8 cellular contexts compared by ENCODE assay signal in genomic region chr15:40048155-40048792, GRCh38. TPM values are rescaled to one million over a fixed set of nuclear protein-coding genes. Genes with fewer than 3 reads are reported as not detected.
DNase-seq lines count a peak whose midpoint lies in the region; ATAC-seq and TF ChIP-seq lines count a peak whose summit lies in the region.

No MANE protein-coding gene starts in this region.

- peaks cover 0 to 2% of the 10 kb centered on the region in 2 donors for H3K36me3 Mint-ChIP-seq in CD14-positive monocyte
- peaks cover 10% of the 10 kb centered on the region for H3K36me3 Mint-ChIP-seq in activated naive CD8-positive, alpha-beta T cell treated with anti-CD3 and anti-CD28 coated beads, Interleukin-2, amount 10 ng/mL, durations not matched to agents 7 days and 5 days
- H3K36me3 Mint-ChIP-seq in naive B cell = no peaks in the 10 kb centered on the region

- ATAC-seq in activated naive CD8-positive, alpha-beta T cell treated with anti-CD3 and anti-CD28 coated beads, Interleukin-2, amount 10 ng/mL, durations not matched to agents 7 days and 5 days (ENCODE audit: low read depth) = peak; percentile 27
- ATAC-seq in naive B cell (ENCODE audit: low read depth in 2 of 2) (peak; percentile 41 to 45), HG02970 (IDR thresholded peaks at IDR 0.05; ENCODE audit: low FRiP score, unreplicated experiment) (no peak)

- H3K4me1 Mint-ChIP-seq in CD14-positive monocyte (peaks cover 69% of the 10 kb centered on the region), naive B cell (peaks cover 44 to 76% (median 58%) of the 10 kb centered on the region in 3 donors)
- peaks cover 48% of the 10 kb centered on the region for H3K4me1 Mint-ChIP-seq in activated naive CD8-positive, alpha-beta T cell treated with anti-CD3 and anti-CD28 coated beads, Interleukin-2, amount 10 ng/mL, durations not matched to agents 7 days and 5 days

- H3K27ac Mint-ChIP-seq in CD14-positive monocyte (peak overlapping the region; percentile 93 to 98 (median 97)), naive B cell (peak overlapping the region in 5 of 6 donors; percentile 67 to 97 (median 96))
- H3K27ac Mint-ChIP-seq in activated naive CD8-positive, alpha-beta T cell treated with anti-CD3 and anti-CD28 coated beads, Interleukin-2, amount 10 ng/mL, durations not matched to agents 7 days and 5 days = peak overlapping the region; percentile 92

- H3K27me3 Mint-ChIP-seq in CD14-positive monocyte (ENCODE audit: low read depth in 3 of 3) = no peaks in the 10 kb centered on the region
- H3K27me3 Mint-ChIP-seq in activated naive CD8-positive, alpha-beta T cell treated with anti-CD3 and anti-CD28 coated beads, Interleukin-2, amount 10 ng/mL, durations not matched to agents 7 days and 5 days = no peaks in the 10 kb centered on the region
- H3K27me3 Mint-ChIP-seq in naive B cell = no peaks in the 10 kb centered on the region

- H3K4me3 Mint-ChIP-seq in CD14-positive monocyte = peak overlapping the region; percentile 0 to 76
- peak overlapping the region; percentile 65 for H3K4me3 Mint-ChIP-seq in activated naive CD8-positive, alpha-beta T cell treated with anti-CD3 and anti-CD28 coated beads, Interleukin-2, amount 10 ng/mL, durations not matched to agents 7 days and 5 days
- peak overlapping the region in 7 of 8 donors; percentile 45 to 81 (median 73) for H3K4me3 Mint-ChIP-seq in naive B cell

- H3K4me3 ChIP-seq in HL-60 (replicated peaks; ENCODE audit: insufficient read depth, low read length) = no peak overlapping the region

- H3K9me3 Mint-ChIP-seq in CD14-positive monocyte (peaks cover 0 to 4% (median 0%) of the 10 kb centered on the region in 7 donors), naive B cell (no peaks in the 10 kb centered on the region)
- no peaks in the 10 kb centered on the region for H3K9me3 Mint-ChIP-seq in activated naive CD8-positive, alpha-beta T cell treated with anti-CD3 and anti-CD28 coated beads, Interleukin-2, amount 10 ng/mL, durations not matched to agents 7 days and 5 days

- H3K27me3 ChIP-seq in HL-60 (ENCODE audit: insufficient read depth, poor library complexity, severe bottlenecking) = no peaks in the 10 kb centered on the region

- intact Hi-C loops in CD14-positive monocyte (cut with micrococcal nuclease) = loop anchor here (5.0 to 10.0 kb wide), 5 partner anchors 34 to 263 kb away; partner anchors contain the start of genes BMF (in 1 of the 2), BUB1B (in 1 of the 2) and FSIP1 (in 1 of the 2)

- DNase-seq in CD14-positive monocyte (ENCODE audit: low spot score) = no peak
- DNase-seq in HL-60 (ENCODE audit: low read depth in 1 of 2, low spot score in 1 of 2) = peak in 1 of 2 experiments; percentile 77
- peak; percentile 47 for DNase-seq in activated naive CD8-positive, alpha-beta T cell treated with anti-CD3 and anti-CD28 coated beads, Interleukin-2, amount 10 ng/mL, durations not matched to agents 7 days and 5 days
- peak; percentile 29 for DNase-seq in naive B cell
- DNase-seq in MV-4-11 (lab: John Stamatoyannopoulos, UW) = no peak
- DNase-seq in NCI-H1436 treated with DMSO at 0.1 percent for 48 hours (lab: John Stamatoyannopoulos, UW) = no peak
- no peak for DNase-seq in NCI-H510A (lab: John Stamatoyannopoulos, UW)

- POLR2A ChIA-PET in activated naive CD8-positive, alpha-beta T cell treated with anti-CD3 and anti-CD28 coated beads, Interleukin-2, amount 10 ng/mL, durations not matched to agents 7 days and 5 days (lab: Charles Lee) = interaction anchor here (0.5 to 3.8 kb wide), 11 partner anchors 8 to 260 kb away, joined by 3 to 28 read pairs (median 5); partner anchors contain the start of genes BMF, PLCB2 and SRP14

- peak overlapping the region; percentile 84 for H3K27ac ChIP-seq in HL-60 (replicated peaks)

- TF ChIP-seq CTCF in CD14-positive monocyte (IDR thresholded peaks at IDR 0.05) = no peak
- TF ChIP-seq CTCF in HL-60 (IDR thresholded peaks at IDR 0.05; ENCODE audit: insufficient read depth, low read length) = no peak

RNA-seq across cellular contexts. Expression of gene SRP14, which starts 9.3 kb away (rescaled TPM):
- polyA plus RNA-seq in CD14-positive monocyte (100 to 1,000 TPM; 525 to 548 TPM), naive B cell (ENCODE audit: low read depth in 6 of 6) (1,000 to 10,000 TPM in 1 of 6 donors, 100 to 1,000 TPM in 5; 640 to 1,092 (median 833) TPM)
- 100 to 1,000 TPM; 155 to 170 TPM for total RNA-seq in activated naive CD8-positive, alpha-beta T cell treated with anti-CD3 and anti-CD28 coated beads, Interleukin-2, amount 10 ng/mL, durations not matched to agents 7 days and 5 days

Comparison
In these comparisons a context has a peak if more than half of its experiments do, and no peak if none do; other contexts are left out.
1. DNase-seq: peak in activated naive CD8-positive, alpha-beta T cell treated with anti-CD3 and anti-CD28 coated beads, Interleukin-2, amount 10 ng/mL, durations not matched to agents 7 days and 5 days (single experiment) and naive B cell (single experiment); none in CD14-positive monocyte (single experiment), MV-4-11 (single experiment), NCI-H1436 treated with DMSO at 0.1 percent for 48 hours (single experiment) and NCI-H510A (single experiment).
2. Peak in every context shown above with its lines, with median percentiles within 50 percentile points of each other: H3K27ac Mint-ChIP-seq and H3K4me3 Mint-ChIP-seq.